ENCODE assay signal across 11 cellular contexts in the genomic region with DNA sequence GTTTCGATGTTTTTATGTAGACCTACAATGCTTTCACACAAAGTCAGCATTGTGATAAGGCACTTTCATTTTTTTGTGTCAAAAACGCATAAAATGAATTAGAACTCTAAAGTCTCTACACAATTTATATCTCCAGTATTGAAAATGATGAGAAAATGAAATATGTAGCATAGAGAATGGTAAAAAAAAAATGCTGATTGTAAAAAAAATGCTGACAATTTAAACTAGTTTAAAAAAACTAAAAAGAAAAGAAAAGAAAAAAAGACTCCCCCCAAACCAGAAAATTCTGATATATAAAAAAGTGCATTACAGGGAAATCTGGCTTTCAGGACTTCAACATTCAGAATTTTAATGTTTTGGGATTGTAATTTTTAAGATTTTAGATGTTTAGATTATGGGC.
"Had no signal": no experiment of that assay in that cellular context is flagged by ENCODE, and none has a peak within 500 bp of the region (broad histone marks: within the 10 kb centered on the region; RNA-seq: fewer than 3 reads in every experiment).

No MANE protein-coding gene starts in this region.

- ATAC-seq: GM23338, HCT116 had no signal

- H3K9me3 Mint-ChIP-seq: GM23338, H9, HFFc6 had no signal

- H2AFZ ChIP-seq: GM23248, GM23338 had no signal

- H3K27ac Mint-ChIP-seq: GM23338, H9, HFFc6 had no signal

- FAIRE-seq: H1, H54 had no signal

- H3K9me3 ChIP-seq: HAP-1 had no signal

- H3K4me3 ChIP-seq: GM23248, GM23338, HAP-1 had no signal

- H3K27ac ChIP-seq: GM23248 had no signal

- H3K9ac ChIP-seq: GM23248 had no signal

- DNase-seq: GM23248, GOT3, H7, H9, HCEC 1CT, HFFc6 had no signal

- H3K36me3 ChIP-seq: HAP-1 had no signal

- H3K4me1 ChIP-seq: HAP-1 had no signal

- H3K4me2 ChIP-seq: GM23338 had no signal

- H3K4me3 Mint-ChIP-seq: GM23338, H9, HFFc6 had no signal
